Comparison of ENCODE assay signal across 8 cellular contexts in the genomic region with DNA sequence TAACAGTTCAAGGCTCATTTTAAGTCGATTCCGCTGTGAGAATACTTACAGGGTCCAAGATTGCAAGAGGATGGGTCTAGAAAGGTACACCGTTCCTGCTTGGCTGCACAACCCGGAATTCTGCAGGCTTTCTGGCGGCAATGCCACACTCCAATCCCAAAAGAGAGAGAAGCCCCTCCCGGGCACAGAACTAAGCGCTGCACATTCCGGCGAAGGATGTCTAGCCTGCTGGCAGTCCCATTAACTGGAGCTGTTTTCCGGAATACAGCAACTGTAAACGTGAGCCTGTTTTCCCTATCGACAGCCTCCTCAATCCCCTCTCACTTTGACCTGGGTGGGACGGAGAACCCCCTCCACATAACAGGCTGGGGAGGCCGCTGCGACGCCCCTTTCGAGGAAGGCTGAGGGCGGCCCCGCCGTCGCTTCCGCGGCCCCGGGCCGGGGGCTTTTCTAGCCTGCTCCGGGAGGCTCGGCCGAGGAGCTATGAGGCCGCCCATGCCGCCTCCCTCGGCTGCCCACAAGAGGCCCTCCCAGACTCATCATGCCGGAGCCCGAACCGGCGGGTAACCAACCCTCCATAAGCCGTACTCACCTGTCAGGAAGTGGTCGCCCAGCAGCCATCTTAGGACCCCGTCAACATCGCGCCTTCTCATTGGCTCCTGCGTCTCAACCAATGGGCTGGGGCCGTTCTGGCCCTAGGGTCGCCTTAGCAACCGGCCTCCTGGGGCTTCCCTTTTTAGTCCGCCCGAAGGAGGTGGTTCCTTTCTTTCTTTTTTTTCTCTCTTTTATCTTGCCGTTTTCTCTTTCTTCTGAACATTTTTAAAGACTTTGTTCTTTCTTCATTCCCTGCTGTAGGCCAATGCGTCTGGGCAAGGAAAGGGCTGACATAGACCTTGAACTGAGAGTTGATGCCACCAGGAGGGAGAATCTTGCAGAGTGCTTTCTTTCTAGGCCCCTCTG. TPM values are rescaled to one million over a fixed set of nuclear protein-coding genes. Genes with fewer than 3 reads are reported as not detected.
DNase-seq lines count a peak whose midpoint lies in the region; ATAC-seq and TF ChIP-seq lines count a peak whose summit lies in the region.

A gene (minus strand): TSS at position 647 of the 960 bp plus-strand sequence. CDS start 5,909 bp downstream, outside the sequence.

- intact Hi-C loops in activated T-helper 1 cell treated with anti-CD3 and anti-CD28 coated beads, Interleukin-12 subunit alpha, Interleukin-12 subunit beta, Interleukin-2, Interleukin-4 antibody, amounts not matched to agents 30 ng/mL and 10 ng/mL and 1 ng/mL, durations not matched to agents 14 hours and 24 hours and 36 hours (cut with micrococcal nuclease): loop anchor here (1.0 to 2.0 kb wide), 5 partner anchors 10 to 1531 kb away; a partner anchor contains a TSS

- no peaks in the 10 kb centered on the region for H3K9me2 ChIP-seq in GM23248 (ENCODE audit: insufficient read depth)

- peak within 1 kb of the TSS; percentile 92 for H3K27ac Mint-ChIP-seq in activated T-helper 1 cell treated with anti-CD3 and anti-CD28 coated beads, Interleukin-12 subunit alpha, Interleukin-12 subunit beta, Interleukin-2, Interleukin-4 antibody, amounts not matched to agents 30 ng/mL and 10 ng/mL and 1 ng/mL, durations not matched to agents 14 hours and 24 hours and 36 hours
- H3K27ac Mint-ChIP-seq in naive B cell: peak within 1 kb of the TSS; percentile 92 to 99 (median 97)
- peak within 1 kb of the TSS; percentile 85 for H3K27ac Mint-ChIP-seq in stimulated activated memory B cell treated with anti-CD40 and anti-IgM and Interleukin-4, amounts not matched to agents 10 μg/mL and 1 μg/mL and 100 μg/mL, for 72 hours

- H3F3A ChIP-seq in GM23248 (ENCODE audit: insufficient read depth): no peaks in the 10 kb centered on the region

- H3K79me2 ChIP-seq in DND-41 (ENCODE audit: insufficient read depth, low read length) (peaks cover 51% of the 10 kb centered on the region), GM23248 (ENCODE audit: insufficient read depth) (peaks cover 50% of the 10 kb centered on the region)

- TF ChIP-seq CTCF in DND-41 (IDR thresholded peaks at IDR 0.05; ENCODE audit: borderline replicate concordance, extremely low read depth, low read length, poor library complexity, severe bottlenecking): peak; percentile 34

- peak within 1 kb of the TSS; percentile 92 for H3K4me3 Mint-ChIP-seq in activated T-helper 1 cell treated with anti-CD3 and anti-CD28 coated beads, Interleukin-12 subunit alpha, Interleukin-12 subunit beta, Interleukin-2, Interleukin-4 antibody, amounts not matched to agents 30 ng/mL and 10 ng/mL and 1 ng/mL, durations not matched to agents 14 hours and 24 hours and 36 hours
- peak within 1 kb of the TSS; percentile 85 to 97 (median 96) for H3K4me3 Mint-ChIP-seq in naive B cell
- peak within 1 kb of the TSS; percentile 98 for H3K4me3 Mint-ChIP-seq in stimulated activated memory B cell treated with anti-CD40 and anti-IgM and Interleukin-4, amounts not matched to agents 10 μg/mL and 1 μg/mL and 100 μg/mL, for 72 hours

- H3K4me3 ChIP-seq in DND-41 (ENCODE audit: low read depth in 1 of 2, low read length in 2 of 2) (peak within 1 kb of the TSS; percentile 84 to 98), GM23248 (peak within 1 kb of the TSS; percentile 91)

- peaks cover 36% of the 10 kb centered on the region for H3K4me1 ChIP-seq in DND-41 (ENCODE audit: insufficient read depth, low read length)
- H3K4me1 ChIP-seq in GM23248 (ENCODE audit: insufficient read depth): peaks cover 26% of the 10 kb centered on the region

- DNase-seq in DND-41 (peak; percentile 97), GM23248 (peak; percentile 98), Kasumi-1 (lab: John Stamatoyannopoulos, UW) (peak; percentile 97 to 98), RPMI7951 (ENCODE audit: low read depth) (peak; percentile 86), fibroblast of gingiva (ENCODE audit: low read depth) (peak; percentile 88), naive B cell (peak; percentile 97)
- DNase-seq in activated T-helper 1 cell treated with anti-CD3 and anti-CD28 coated beads, Interleukin-12 subunit alpha, Interleukin-12 subunit beta, Interleukin-2, Interleukin-4 antibody, amounts not matched to agents 30 ng/mL and 10 ng/mL and 1 ng/mL, durations not matched to agents 14 hours and 24 hours and 36 hours (ENCODE audit: low spot score): peak; percentile 94

- H3K27me3 Mint-ChIP-seq in activated T-helper 1 cell treated with anti-CD3 and anti-CD28 coated beads, Interleukin-12 subunit alpha, Interleukin-12 subunit beta, Interleukin-2, Interleukin-4 antibody, amounts not matched to agents 30 ng/mL and 10 ng/mL and 1 ng/mL, durations not matched to agents 14 hours and 24 hours and 36 hours (ENCODE audit: insufficient read depth): peaks cover 6% of the 10 kb centered on the region
- H3K27me3 Mint-ChIP-seq in naive B cell: peaks cover 0 to 5% (median 3%) of the 10 kb centered on the region in 3 donors
- H3K27me3 Mint-ChIP-seq in stimulated activated memory B cell treated with anti-CD40 and anti-IgM and Interleukin-4, amounts not matched to agents 10 μg/mL and 1 μg/mL and 100 μg/mL, for 72 hours: no peaks in the 10 kb centered on the region

- peaks cover 32% of the 10 kb centered on the region for H3K4me1 Mint-ChIP-seq in activated T-helper 1 cell treated with anti-CD3 and anti-CD28 coated beads, Interleukin-12 subunit alpha, Interleukin-12 subunit beta, Interleukin-2, Interleukin-4 antibody, amounts not matched to agents 30 ng/mL and 10 ng/mL and 1 ng/mL, durations not matched to agents 14 hours and 24 hours and 36 hours (ENCODE audit: low read depth)
- H3K4me1 Mint-ChIP-seq in naive B cell: peaks cover 23 to 41% (median 34%) of the 10 kb centered on the region in 3 donors
- H3K4me1 Mint-ChIP-seq in stimulated activated memory B cell treated with anti-CD40 and anti-IgM and Interleukin-4, amounts not matched to agents 10 μg/mL and 1 μg/mL and 100 μg/mL, for 72 hours: peaks cover 30% of the 10 kb centered on the region

- H3K9ac ChIP-seq in DND-41 (ENCODE audit: low read depth, low read length) (peak within 1 kb of the TSS; percentile 83), GM23248 (peak within 1 kb of the TSS; percentile 86)

- no peaks in the 10 kb centered on the region for H3K9me3 Mint-ChIP-seq in activated T-helper 1 cell treated with anti-CD3 and anti-CD28 coated beads, Interleukin-12 subunit alpha, Interleukin-12 subunit beta, Interleukin-2, Interleukin-4 antibody, amounts not matched to agents 30 ng/mL and 10 ng/mL and 1 ng/mL, durations not matched to agents 14 hours and 24 hours and 36 hours
- peaks cover 0 to 1% (median 0%) of the 10 kb centered on the region in 7 donors for H3K9me3 Mint-ChIP-seq in naive B cell
- no peaks in the 10 kb centered on the region for H3K9me3 Mint-ChIP-seq in stimulated activated memory B cell treated with anti-CD40 and anti-IgM and Interleukin-4, amounts not matched to agents 10 μg/mL and 1 μg/mL and 100 μg/mL, for 72 hours

- no peaks in the 10 kb centered on the region for H4K20me1 ChIP-seq in DND-41 (ENCODE audit: insufficient read depth, low read length)
- no peaks in the 10 kb centered on the region for H4K20me1 ChIP-seq in GM23248 (ENCODE audit: insufficient read depth)

- H3K36me3 Mint-ChIP-seq in activated T-helper 1 cell treated with anti-CD3 and anti-CD28 coated beads, Interleukin-12 subunit alpha, Interleukin-12 subunit beta, Interleukin-2, Interleukin-4 antibody, amounts not matched to agents 30 ng/mL and 10 ng/mL and 1 ng/mL, durations not matched to agents 14 hours and 24 hours and 36 hours (ENCODE audit: low read depth): peaks cover 10% of the 10 kb centered on the region
- H3K36me3 Mint-ChIP-seq in naive B cell: no peaks in the 10 kb centered on the region
- H3K36me3 Mint-ChIP-seq in stimulated activated memory B cell treated with anti-CD40 and anti-IgM and Interleukin-4, amounts not matched to agents 10 μg/mL and 1 μg/mL and 100 μg/mL, for 72 hours: no peaks in the 10 kb centered on the region

- peak within 1 kb of the TSS; percentile 83 for H3K27ac ChIP-seq in DND-41 (ENCODE audit: low read length)
- H3K27ac ChIP-seq in GM23248: peak within 1 kb of the TSS; percentile 64

- in situ Hi-C loops in GM23248 (cut with MboI): no loop called here

- H3K36me3 ChIP-seq in DND-41 (ENCODE audit: insufficient read depth, low read length): peaks cover 11% of the 10 kb centered on the region
- no peaks in the 10 kb centered on the region for H3K36me3 ChIP-seq in GM23248 (ENCODE audit: low read depth)

- ATAC-seq in DND-41 (ENCODE audit: insufficient read depth, low read depth) (peak; percentile 99), naive B cell (ENCODE audit: low read depth in 2 of 2) (peak; percentile 98 to 99)
- peak; percentile 100 for ATAC-seq in stimulated activated memory B cell treated with anti-CD40 and anti-IgM and Interleukin-4, amounts not matched to agents 10 μg/mL and 1 μg/mL and 100 μg/mL, for 72 hours

- H3K4me2 ChIP-seq in DND-41 (ENCODE audit: insufficient read depth, low read length): peak within 1 kb of the TSS; percentile 89
- peak within 1 kb of the TSS; percentile 97 for H3K4me2 ChIP-seq in GM23248 (ENCODE audit: unreplicated experiment)

- peak within 1 kb of the TSS; percentile 99 for H2AFZ ChIP-seq in DND-41 (ENCODE audit: low read depth, low read length)
- peak within 1 kb of the TSS; percentile 97 for H2AFZ ChIP-seq in GM23248

- H3K9me3 ChIP-seq in DND-41 (ENCODE audit: insufficient read depth, low read length, severe bottlenecking) (no peaks in the 10 kb centered on the region), GM23248 (ENCODE audit: low read depth) (no peaks in the 10 kb centered on the region)

- H3K27me3 ChIP-seq in DND-41 (ENCODE audit: insufficient read depth, low read length, poor library complexity): peaks cover 4% of the 10 kb centered on the region
- no peaks in the 10 kb centered on the region for H3K27me3 ChIP-seq in GM23248 (replicated peaks; ENCODE audit: insufficient read depth)

- 1 to 2% methylated on average over 47 to 48 of the region's 48 CpGs for WGBS in GM23248 (ENCODE audit: low coverage in 1 of 2, low lambda C conversion rate in 2 of 2, missing lambda C conversion rate in 2 of 2), 2 experiments

RNA-seq across cellular contexts. Expression of the gene that starts here (rescaled TPM):
- total RNA-seq in GM23248 (2014; rRNA removed; shearing (Covaris generic)): 54.6 and 71.8 TPM in 2 replicates
- polyA plus RNA-seq in GM23248 (2016; fragmentation: Nextera tagmentation; extraction: Ambion mirVana) (87.2 and 90.0 TPM in 2 replicates), naive B cell (ENCODE audit: low read depth in 6 of 6) (100 to 1,000 TPM; 137 to 206 (median 152) TPM)
- total RNA-seq in RPMI7951 (2014; rRNA removed; shearing (Covaris generic)): 44.4 and 49.5 TPM in 2 replicates
- total RNA-seq in activated T-helper 1 cell treated with anti-CD3 and anti-CD28 coated beads, Interleukin-12 subunit alpha, Interleukin-12 subunit beta, Interleukin-2, Interleukin-4 antibody, amounts not matched to agents 30 ng/mL and 10 ng/mL and 1 ng/mL, durations not matched to agents 14 hours and 24 hours and 36 hours: 61.8 and 63.3 TPM in 2 replicates

Comparison
In these comparisons a context has a peak if more than half of its experiments do, and no peak if none do; other contexts are left out.
1. Peak in every context shown above with its lines: DNase-seq, ATAC-seq, H3K4me3 ChIP-seq and H3K27ac ChIP-seq.